Comparison of ENCODE assay signal across 22 cellular contexts in genomic region chr7:91347288-91347687, GRCh38.
A peak's percentile ranks its signal among the peaks of the same experiment; 100 is the strongest.
DNase-seq lines count a peak whose midpoint lies in the region; ATAC-seq and TF ChIP-seq lines count a peak whose summit lies in the region.
"Had no signal": no experiment of that assay in that cellular context is flagged by ENCODE, and none has a peak within 500 bp of the region (broad histone marks: within the 10 kb centered on the region; RNA-seq: fewer than 3 reads in every experiment).

No MANE protein-coding gene starts in this region.

- H3K79me2 ChIP-seq in OCI-LY1 (ENCODE audit: insufficient read depth, low read length) = no peaks in the 10 kb centered on the region

- no peaks in the 10 kb centered on the region for H3K36me3 ChIP-seq in OCI-LY1 (ENCODE audit: insufficient read depth, low read length)
- H3K36me3 ChIP-seq: cardiac muscle cell, gastroesophageal sphincter, pancreas had no signal

- ATAC-seq in CD4-positive, alpha-beta T cell (ENCODE audit: poor library complexity) = no peak
- no peak for ATAC-seq in activated naive CD8-positive, alpha-beta T cell treated with anti-CD3 and anti-CD28 coated beads, Interleukin-2, amount 50 U/mL, for 24 hours
- ATAC-seq: gastroesophageal sphincter, mucosa of descending colon, WTC11 had no signal

- H3K9me2 ChIP-seq in OCI-LY1 (ENCODE audit: low read depth, low read length) = no peaks in the 10 kb centered on the region

- H3K4me3 ChIP-seq in OCI-LY1 (ENCODE audit: low read depth, low read length, poor library complexity, severe bottlenecking) = no peak overlapping the region
- no peak overlapping the region for H3K4me3 ChIP-seq in fibroblast of the aortic adventitia (ENCODE audit: low read depth, low read length)
- H3K4me3 ChIP-seq: cardiac muscle cell, gastroesophageal sphincter, mucosa of descending colon, pancreas, PC-9 had no signal

- CTCF ChIA-PET in CD4-positive, alpha-beta T cell (lab: Charles Lee) = no interaction called here

- no peaks in the 10 kb centered on the region for H4K20me1 ChIP-seq in OCI-LY1 (ENCODE audit: insufficient read depth, low read length)

- no peak overlapping the region for H3K4me2 ChIP-seq in OCI-LY1 (ENCODE audit: low read length)
- H3K4me2 ChIP-seq: PC-9 had no signal

- H3K9me3 ChIP-seq in OCI-LY1 (ENCODE audit: low read length) = no peaks in the 10 kb centered on the region
- no peaks in the 10 kb centered on the region for H3K9me3 ChIP-seq in CD4-positive, alpha-beta T cell (ENCODE audit: control insufficient read depth, low read length)
- H3K9me3 ChIP-seq: Caco-2, gastroesophageal sphincter, mucosa of descending colon, pancreas had no signal

- TF ChIP-seq CTCF in OCI-LY1 (IDR thresholded peaks at IDR 0.05; ENCODE audit: low read length) (no peak), fibroblast of the aortic adventitia (IDR thresholded peaks at IDR 0.05; ENCODE audit: insufficient read depth, low read length) (no peak)
- TF ChIP-seq CTCF in CD4-positive, alpha-beta T cell (IDR thresholded peaks at IDR 0.05) = no peak

- POLR2A ChIA-PET in CD4-positive, alpha-beta T cell (lab: Charles Lee) = no interaction called here

- H3K27me3 ChIP-seq in OCI-LY1 (ENCODE audit: insufficient read depth, low read length) = no peaks in the 10 kb centered on the region
- no peaks in the 10 kb centered on the region for H3K27me3 ChIP-seq in CD4-positive, alpha-beta T cell (ENCODE audit: control insufficient read depth, insufficient read depth, low read length)
- H3K27me3 ChIP-seq: cardiac muscle cell, gastroesophageal sphincter, pancreas had no signal

- H3K36me3 Mint-ChIP-seq in CD4-positive, alpha-beta T cell (ENCODE audit: low read depth) = no peaks in the 10 kb centered on the region
- H3K36me3 Mint-ChIP-seq in activated naive CD8-positive, alpha-beta T cell treated with anti-CD3 and anti-CD28 coated beads, Interleukin-2, amount 50 U/mL, for 24 hours (ENCODE audit: low read depth) = no peaks in the 10 kb centered on the region
- H3K36me3 Mint-ChIP-seq: type B pancreatic cell, WTC11 had no signal

- peak overlapping the region; percentile 96 for H3K27ac ChIP-seq in OCI-LY1 (ENCODE audit: low read depth, low read length, poor library complexity, severe bottlenecking)
- no peak overlapping the region for H3K27ac ChIP-seq in CD4-positive, alpha-beta T cell (ENCODE audit: low read depth, low read length)
- H3K27ac ChIP-seq: cardiac muscle cell, gastroesophageal sphincter, pancreas, PC-9 had no signal

- no peaks in the 10 kb centered on the region for H3K4me1 Mint-ChIP-seq in CD4-positive, alpha-beta T cell (ENCODE audit: low read depth)
- H3K4me1 Mint-ChIP-seq in activated naive CD8-positive, alpha-beta T cell treated with anti-CD3 and anti-CD28 coated beads, Interleukin-2, amount 50 U/mL, for 24 hours = no peaks in the 10 kb centered on the region
- H3K4me1 Mint-ChIP-seq: WTC11 had no signal

- H3K4me3 Mint-ChIP-seq in CD4-positive, alpha-beta T cell = no peak overlapping the region
- no peak overlapping the region for H3K4me3 Mint-ChIP-seq in activated naive CD8-positive, alpha-beta T cell treated with anti-CD3 and anti-CD28 coated beads, Interleukin-2, amount 50 U/mL, for 24 hours
- H3K4me3 Mint-ChIP-seq: type B pancreatic cell, WTC11 had no signal

- H2AFZ ChIP-seq in OCI-LY1 (ENCODE audit: low read length) = no peak overlapping the region
- H2AFZ ChIP-seq: PC-9 had no signal

- H3F3A ChIP-seq in OCI-LY1 (ENCODE audit: insufficient read depth, low read length) = no peaks in the 10 kb centered on the region

- DNase-seq in Daoy (ENCODE audit: low read depth) = peak; percentile 11
- peak; percentile 15 for DNase-seq in fibroblast of the aortic adventitia (ENCODE audit: low read depth)
- DNase-seq in non-pigmented ciliary epithelial cell (ENCODE audit: low read depth) = peak; percentile 27
- no peak for DNase-seq in NCI-H2081 (lab: John Stamatoyannopoulos, UW)
- no peak for DNase-seq in cerebellar cortex (ENCODE audit: low spot score)
- DNase-seq in CD4-positive, alpha-beta T cell = no peak
- no peak for DNase-seq in activated naive CD8-positive, alpha-beta T cell treated with anti-CD3 and anti-CD28 coated beads, Interleukin-2, amount 50 U/mL, for 24 hours
- DNase-seq: activated gamma-delta T cell; Caco-2; KBM-7; NCI-H1436; NCI-H446; pancreas; PC-9; stimulated activated CD8-positive, alpha-beta memory T cell treated with anti-CD3 and anti-CD28 coated beads, Interleukin-4, amount 100 ng/mL, for 48 hours; SW 1271 had no signal

- H3K27me3 Mint-ChIP-seq in CD4-positive, alpha-beta T cell = no peaks in the 10 kb centered on the region
- H3K27me3 Mint-ChIP-seq in activated naive CD8-positive, alpha-beta T cell treated with anti-CD3 and anti-CD28 coated beads, Interleukin-2, amount 50 U/mL, for 24 hours = no peaks in the 10 kb centered on the region

- intact Hi-C loops in CD4-positive, alpha-beta T cell (cut with DNase I, micrococcal nuclease) = no loop called here

- no peak overlapping the region for H3K9ac ChIP-seq in OCI-LY1 (ENCODE audit: low read length)

- peaks cover 83% of the 10 kb centered on the region for H3K4me1 ChIP-seq in OCI-LY1 (ENCODE audit: insufficient read depth, low read length, severe bottlenecking)
- H3K4me1 ChIP-seq: Caco-2 had no signal

- H3K9me3 Mint-ChIP-seq in CD4-positive, alpha-beta T cell = no peaks in the 10 kb centered on the region
- no peaks in the 10 kb centered on the region for H3K9me3 Mint-ChIP-seq in activated naive CD8-positive, alpha-beta T cell treated with anti-CD3 and anti-CD28 coated beads, Interleukin-2, amount 50 U/mL, for 24 hours
- H3K9me3 Mint-ChIP-seq: type B pancreatic cell, WTC11 had no signal

- H3K27ac Mint-ChIP-seq in CD4-positive, alpha-beta T cell = no peak overlapping the region
- no peak overlapping the region for H3K27ac Mint-ChIP-seq in activated naive CD8-positive, alpha-beta T cell treated with anti-CD3 and anti-CD28 coated beads, Interleukin-2, amount 50 U/mL, for 24 hours
- H3K27ac Mint-ChIP-seq: type B pancreatic cell, WTC11 had no signal

Comparison
In these comparisons a context has a peak if more than half of its experiments do, and no peak if none do; other contexts are left out.
1. DNase-seq: peak in Daoy (single experiment), fibroblast of the aortic adventitia (single experiment) and non-pigmented ciliary epithelial cell (single experiment); none in NCI-H2081 (0 of 2), cerebellar cortex (single experiment), CD4-positive, alpha-beta T cell (0 of 10) and activated naive CD8-positive, alpha-beta T cell treated with anti-CD3 and anti-CD28 coated beads, Interleukin-2, amount 50 U/mL, for 24 hours (single experiment).